1 cellular context compared by ENCODE assay signal in the genomic region with DNA sequence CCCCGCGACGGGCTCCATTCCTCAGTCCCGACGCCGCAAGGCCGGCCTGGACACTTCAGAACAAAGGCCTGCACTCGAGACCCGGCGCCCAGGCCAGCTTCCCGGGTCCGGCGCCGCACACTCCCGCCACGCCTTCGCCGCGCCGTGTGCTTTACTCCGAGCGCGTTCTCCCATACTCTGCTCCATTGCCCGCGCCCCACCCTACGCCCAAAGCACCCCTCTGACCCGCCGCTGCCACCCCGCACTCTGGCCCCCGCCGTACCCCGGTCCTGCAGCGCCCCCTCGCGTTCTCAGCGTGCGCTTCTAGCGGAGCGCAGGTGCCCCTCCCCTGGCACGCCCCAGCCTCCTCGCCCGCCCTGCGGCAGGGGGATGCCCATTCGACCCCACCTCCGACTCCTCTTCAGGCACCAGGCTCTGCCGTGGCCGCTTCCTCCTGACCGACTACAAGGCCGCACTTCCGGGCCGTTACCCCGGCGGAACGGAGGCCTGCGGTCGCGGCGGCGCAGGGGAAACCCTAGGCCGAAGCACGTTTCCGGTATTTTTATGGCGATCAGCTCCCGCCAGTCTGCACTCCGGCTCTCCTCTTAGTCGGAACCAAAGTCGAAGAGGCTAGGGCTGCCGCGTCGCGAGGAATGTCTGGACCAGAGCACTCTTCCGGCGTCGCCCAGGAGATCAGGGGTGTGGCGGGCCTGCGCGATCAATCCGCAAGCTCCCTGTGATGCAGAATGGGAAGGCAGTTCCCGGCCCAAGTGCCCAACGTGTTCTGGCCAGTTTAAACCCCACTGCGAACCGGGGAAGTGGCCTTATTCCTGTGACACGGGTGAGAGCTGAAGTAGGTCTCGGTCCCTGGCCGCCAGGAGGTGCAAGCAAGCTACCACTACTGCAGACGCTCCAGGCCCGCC.
A peak's percentile ranks its signal among the peaks of the same experiment; 100 is the strongest.
TF ChIP-seq lines count a peak whose summit lies in the region.

A gene (minus strand): TSS at position 456 of the 902 bp plus-strand sequence. CDS start 2,137 bp downstream, outside the sequence.

TF ChIP-seq in WTC11, 78 proteins besides CTCF, POLR2A, EP300 and RAD21 (continued from another document):
- TF ChIP-seq, protein P1, sequence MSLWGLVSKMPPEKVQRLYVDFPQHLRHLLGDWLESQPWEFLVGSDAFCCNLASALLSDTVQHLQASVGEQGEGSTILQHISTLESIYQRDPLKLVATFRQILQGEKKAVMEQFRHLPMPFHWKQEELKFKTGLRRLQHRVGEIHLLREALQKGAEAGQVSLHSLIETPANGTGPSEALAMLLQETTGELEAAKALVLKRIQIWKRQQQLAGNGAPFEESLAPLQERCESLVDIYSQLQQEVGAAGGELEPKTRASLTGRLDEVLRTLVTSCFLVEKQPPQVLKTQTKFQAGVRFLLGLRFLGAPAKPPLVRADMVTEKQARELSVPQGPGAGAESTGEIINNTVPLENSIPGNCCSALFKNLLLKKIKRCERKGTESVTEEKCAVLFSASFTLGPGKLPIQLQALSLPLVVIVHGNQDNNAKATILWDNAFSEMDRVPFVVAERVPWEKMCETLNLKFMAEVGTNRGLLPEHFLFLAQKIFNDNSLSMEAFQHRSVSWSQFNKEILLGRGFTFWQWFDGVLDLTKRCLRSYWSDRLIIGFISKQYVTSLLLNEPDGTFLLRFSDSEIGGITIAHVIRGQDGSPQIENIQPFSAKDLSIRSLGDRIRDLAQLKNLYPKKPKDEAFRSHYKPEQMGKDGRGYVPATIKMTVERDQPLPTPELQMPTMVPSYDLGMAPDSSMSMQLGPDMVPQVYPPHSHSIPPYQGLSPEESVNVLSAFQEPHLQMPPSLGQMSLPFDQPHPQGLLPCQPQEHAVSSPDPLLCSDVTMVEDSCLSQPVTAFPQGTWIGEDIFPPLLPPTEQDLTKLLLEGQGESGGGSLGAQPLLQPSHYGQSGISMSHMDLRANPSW (CRISPR knock-in tag; conservative IDR thresholded peaks at IDR 0.05; ENCODE audit: low read depth): no peak
- TF ChIP-seq CREM (CRISPR knock-in tag; IDR thresholded peaks at IDR 0.05): 0 out of 2 replicates have a peak, but pooled peaks have one; percentile 75
- 0 out of 2 replicates have a peak, but pooled peaks have one; percentile 60 for TF ChIP-seq ZNF416 (CRISPR knock-in tag; IDR thresholded peaks at IDR 0.05)
- peak; percentile 46; the same call in 1 of the 2 replicates for TF ChIP-seq HMGA2 (CRISPR knock-in tag; IDR thresholded peaks at IDR 0.05)
- no peak; the same call in 1 of the 2 replicates for TF ChIP-seq PRRX2 (CRISPR knock-in tag; IDR thresholded peaks at IDR 0.05)
- TF ChIP-seq RELA (CRISPR knock-in tag; IDR thresholded peaks at IDR 0.05; ENCODE audit: borderline replicate concordance): no peak
- TF ChIP-seq FOXK1 (CRISPR knock-in tag; IDR thresholded peaks at IDR 0.05): peak; percentile 85; the same call in 1 of the 2 replicates
- TF ChIP-seq ATF1 (CRISPR knock-in tag; IDR thresholded peaks at IDR 0.05): peak; percentile 89; the same call in 1 of the 2 replicates
- TF ChIP-seq, protein P2, sequence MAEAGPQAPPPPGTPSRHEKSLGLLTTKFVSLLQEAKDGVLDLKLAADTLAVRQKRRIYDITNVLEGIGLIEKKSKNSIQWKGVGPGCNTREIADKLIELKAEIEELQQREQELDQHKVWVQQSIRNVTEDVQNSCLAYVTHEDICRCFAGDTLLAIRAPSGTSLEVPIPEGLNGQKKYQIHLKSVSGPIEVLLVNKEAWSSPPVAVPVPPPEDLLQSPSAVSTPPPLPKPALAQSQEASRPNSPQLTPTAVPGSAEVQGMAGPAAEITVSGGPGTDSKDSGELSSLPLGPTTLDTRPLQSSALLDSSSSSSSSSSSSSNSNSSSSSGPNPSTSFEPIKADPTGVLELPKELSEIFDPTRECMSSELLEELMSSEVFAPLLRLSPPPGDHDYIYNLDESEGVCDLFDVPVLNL (CRISPR knock-in tag; IDR thresholded peaks at IDR 0.05; ENCODE audit: borderline replicate concordance, low read depth): no peak
- TF ChIP-seq TP53 (CRISPR knock-in tag; IDR thresholded peaks at IDR 0.05): peak; percentile 95
- TF ChIP-seq ZNF121 (CRISPR knock-in tag; IDR thresholded peaks at IDR 0.05): no peak
- TF ChIP-seq TCF7 (CRISPR knock-in tag; IDR thresholded peaks at IDR 0.05; ENCODE audit: low read depth): peak; percentile 49; the same call in 1 of the 2 replicates
- no peak for TF ChIP-seq FOXJ3 (CRISPR knock-in tag; IDR thresholded peaks at IDR 0.05; ENCODE audit: borderline replicate concordance)
- peak; percentile 62 for TF ChIP-seq MYBL2 (CRISPR knock-in tag; IDR thresholded peaks at IDR 0.05)
